In genomic region chr11:46285173-46285572, GRCh38 we compare ENCODE assay signal across 1 cellular context.
TF ChIP-seq lines count a peak whose summit lies in the region.

No MANE protein-coding gene starts in this region.

TF ChIP-seq in H1, 55 proteins besides CTCF, POLR2A, EP300 and RAD21:
- no peak for TF ChIP-seq SP4 (IDR thresholded peaks at IDR 0.05; ENCODE audit: low read length)
- no peak for TF ChIP-seq TBP (IDR thresholded peaks at IDR 0.05; ENCODE audit: low read depth, low read length)
- TF ChIP-seq TAF7 (optimal IDR thresholded peaks at IDR 0.05; ENCODE audit: borderline replicate concordance, low read depth, low read length), result no peak
- TF ChIP-seq CEBPB (IDR thresholded peaks at IDR 0.05; ENCODE audit: low read depth, low read length), result no peak
- TF ChIP-seq SP1 (IDR thresholded peaks at IDR 0.05; ENCODE audit: low read depth, low read length), result no peak
- TF ChIP-seq YY1 (IDR thresholded peaks at IDR 0.05; ENCODE audit: low read depth, low read length), result no peak
- no peak for TF ChIP-seq NRF1 (IDR thresholded peaks at IDR 0.05; ENCODE audit: low read depth, low read length)
- TF ChIP-seq RNF2 (IDR thresholded peaks at IDR 0.05; ENCODE audit: borderline replicate concordance, low read depth, low read length, missing control alignments, poor library complexity, severe bottlenecking), result no peak
